2 cellular contexts compared by ENCODE assay signal in the genomic region with DNA sequence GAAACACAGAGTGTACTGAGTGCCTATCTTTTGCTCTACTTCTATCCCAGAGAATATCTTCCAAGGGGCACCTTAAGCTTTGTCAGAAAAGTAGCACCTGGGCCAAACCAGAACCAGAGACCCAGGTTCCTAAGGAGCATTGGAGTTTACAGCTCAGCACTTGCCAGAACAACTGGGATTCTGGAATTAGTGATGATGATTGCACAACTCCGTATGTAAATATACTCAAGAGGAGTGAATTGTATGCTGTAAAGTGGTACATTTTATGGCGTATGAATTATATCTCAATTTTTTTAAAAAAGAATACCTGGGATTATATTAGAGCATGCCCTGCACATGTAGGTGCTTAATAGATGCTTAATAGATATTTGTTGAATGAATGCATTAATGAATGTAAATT.
TF ChIP-seq lines count a peak whose summit lies in the region.

No MANE protein-coding gene starts in this region.

TF ChIP-seq in A549, 52 proteins besides CTCF, POLR2A, EP300 and RAD21:
- 0 out of 4 replicates have a peak, but pooled peaks have one; percentile 7 to 22 for TF ChIP-seq CEBPB (IDR thresholded peaks at IDR 0.05)
- TF ChIP-seq USF2 (IDR thresholded peaks at IDR 0.05) = no peak
TF ChIP-seq in A549: peak in this region for 1.

TF ChIP-seq in K562, 482 proteins besides CTCF, POLR2A, EP300 and RAD21:
- no peak for TF ChIP-seq MAFK (IDR thresholded peaks at IDR 0.05; ENCODE audit: low read length)
- TF ChIP-seq CEBPB (tag; IDR thresholded peaks at IDR 0.05) = peak; percentile 71
- no peak for TF ChIP-seq CEBPG (CRISPR knock-in tag; IDR thresholded peaks at IDR 0.05)
- TF ChIP-seq CEBPG (tag; conservative IDR thresholded peaks at IDR 0.05 in 1 of 2, IDR thresholded peaks at IDR 0.05 in 1 of 2) = peak in 1 of 2 experiments; percentile 29; a peak in 1 of 4 replicates
- no peak for TF ChIP-seq FOXA3 (CRISPR knock-in tag; conservative IDR thresholded peaks at IDR 0.05 in 1 of 2, IDR thresholded peaks at IDR 0.05 in 1 of 2)
